ENCODE assay signal across 15 cellular contexts in genomic region chr18:13448028-13448795, GRCh38.
A peak's percentile ranks its signal among the peaks of the same experiment; 100 is the strongest.
DNase-seq lines count a peak whose midpoint lies in the region; ATAC-seq and TF ChIP-seq lines count a peak whose summit lies in the region.
"Had no signal": no experiment of that assay in that cellular context is flagged by ENCODE, and none has a peak within 500 bp of the region (broad histone marks: within the 10 kb centered on the region; RNA-seq: fewer than 3 reads in every experiment).

No MANE protein-coding gene starts in this region.

- no peak overlapping the region for H3K4me3 ChIP-seq in testis
- no peak overlapping the region for H3K4me3 ChIP-seq in CD4-positive, alpha-beta memory T cell (ENCODE audit: low read length in 2 of 2)

- WGBS in testis, 2 donors = 78 to 87% methylated on average over 29 of the region's 29 CpGs

- CTCF ChIA-PET in CD4-positive, alpha-beta memory T cell (lab: Charles Lee; ENCODE audit: partially characterized antibody) = interaction anchor here (1.2 kb wide), 1 partner anchor 232 kb away, joined by 3 read pairs; no protein-coding TSS in a partner anchor

- POLR2A ChIA-PET in activated naive CD8-positive, alpha-beta T cell treated with anti-CD3 and anti-CD28 coated beads, Interleukin-2, amount 10 ng/mL, durations not matched to agents 7 days and 5 days (lab: Charles Lee) = no interaction called here
- POLR2A ChIA-PET in CD4-positive, alpha-beta memory T cell (lab: Charles Lee; ENCODE audit: partially characterized antibody) = no interaction called here

- no peaks in the 10 kb centered on the region for H3K9me3 ChIP-seq in testis
- H3K9me3 ChIP-seq in CD4-positive, alpha-beta memory T cell (ENCODE audit: control insufficient read depth in 1 of 2, low read length in 2 of 2) = no peaks in the 10 kb centered on the region
- H3K9me3 ChIP-seq: uterus had no signal

- no peak for TF ChIP-seq POLR2A in testis (IDR thresholded peaks at IDR 0.05)

- ATAC-seq in activated naive CD8-positive, alpha-beta T cell treated with anti-CD3 and anti-CD28 coated beads, Interleukin-2, amount 10 ng/mL, durations not matched to agents 7 days and 5 days (ENCODE audit: low read depth) = no peak
- no peak for ATAC-seq in naive B cell (ENCODE audit: low read depth in 2 of 2)
- ATAC-seq in GM21526 (IDR thresholded peaks at IDR 0.05; ENCODE audit: low FRiP score, unreplicated experiment) = no peak
- ATAC-seq: naive thymus-derived CD8-positive, alpha-beta T cell had no signal

- TF ChIP-seq CTCF in brain (conservative IDR thresholded peaks at IDR 0.05) (no peak), type B pancreatic cell (conservative IDR thresholded peaks at IDR 0.05) (no peak), testis (IDR thresholded peaks at IDR 0.05) (no peak)

- H3K9me3 Mint-ChIP-seq in activated naive CD8-positive, alpha-beta T cell treated with anti-CD3 and anti-CD28 coated beads, Interleukin-2, amount 10 ng/mL, durations not matched to agents 7 days and 5 days = no peaks in the 10 kb centered on the region
- no peaks in the 10 kb centered on the region for H3K9me3 Mint-ChIP-seq in activated naive CD8-positive, alpha-beta T cell treated with anti-CD3 and anti-CD28 coated beads for 36 hours
- H3K9me3 Mint-ChIP-seq in brain (no peaks in the 10 kb centered on the region), naive B cell (no peaks in the 10 kb centered on the region), type B pancreatic cell (no peaks in the 10 kb centered on the region)
- no peaks in the 10 kb centered on the region for H3K9me3 Mint-ChIP-seq in CD4-positive, alpha-beta memory T cell
- H3K9me3 Mint-ChIP-seq: naive thymus-derived CD8-positive, alpha-beta T cell had no signal

- H3K27ac Mint-ChIP-seq in activated naive CD8-positive, alpha-beta T cell treated with anti-CD3 and anti-CD28 coated beads, Interleukin-2, amount 10 ng/mL, durations not matched to agents 7 days and 5 days = peak overlapping the region; percentile 1
- no peak overlapping the region for H3K27ac Mint-ChIP-seq in activated naive CD8-positive, alpha-beta T cell treated with anti-CD3 and anti-CD28 coated beads for 36 hours
- H3K27ac Mint-ChIP-seq in brain = peak overlapping the region; percentile 52 to 93 (median 81)
- H3K27ac Mint-ChIP-seq in naive B cell = peak overlapping the region; percentile 49 to 89 (median 70)
- no peak overlapping the region for H3K27ac Mint-ChIP-seq in type B pancreatic cell
- peak overlapping the region in 1 of 7 donors; percentile 61 for H3K27ac Mint-ChIP-seq in CD4-positive, alpha-beta memory T cell

- H3K27me3 ChIP-seq in testis = no peaks in the 10 kb centered on the region
- no peaks in the 10 kb centered on the region for H3K27me3 ChIP-seq in CD4-positive, alpha-beta memory T cell (ENCODE audit: insufficient read depth, low read length)
- H3K27me3 ChIP-seq: uterus had no signal

- intact Hi-C loops in testis (cut with DNase I; ENCODE audit: low total_unique reads) = no loop called here
- intact Hi-C loops in CD4-positive, alpha-beta memory T cell (cut with micrococcal nuclease) = no loop called here

- H3K4me1 Mint-ChIP-seq in activated naive CD8-positive, alpha-beta T cell treated with anti-CD3 and anti-CD28 coated beads, Interleukin-2, amount 10 ng/mL, durations not matched to agents 7 days and 5 days = peaks cover 24% of the 10 kb centered on the region
- H3K4me1 Mint-ChIP-seq in activated naive CD8-positive, alpha-beta T cell treated with anti-CD3 and anti-CD28 coated beads for 36 hours = peaks cover 34% of the 10 kb centered on the region
- H3K4me1 Mint-ChIP-seq in brain = peaks cover 27% of the 10 kb centered on the region
- peaks cover 12 to 23% (median 17%) of the 10 kb centered on the region in 3 donors for H3K4me1 Mint-ChIP-seq in naive B cell
- peaks cover 11% of the 10 kb centered on the region for H3K4me1 Mint-ChIP-seq in type B pancreatic cell (ENCODE audit: unreplicated experiment)
- peaks cover 12 to 29% (median 24%) of the 10 kb centered on the region in 4 donors for H3K4me1 Mint-ChIP-seq in CD4-positive, alpha-beta memory T cell

- H3K36me3 Mint-ChIP-seq in activated naive CD8-positive, alpha-beta T cell treated with anti-CD3 and anti-CD28 coated beads, Interleukin-2, amount 10 ng/mL, durations not matched to agents 7 days and 5 days = no peaks in the 10 kb centered on the region
- H3K36me3 Mint-ChIP-seq in activated naive CD8-positive, alpha-beta T cell treated with anti-CD3 and anti-CD28 coated beads for 36 hours = peaks cover 4% of the 10 kb centered on the region
- no peaks in the 10 kb centered on the region for H3K36me3 Mint-ChIP-seq in brain
- H3K36me3 Mint-ChIP-seq in naive B cell = no peaks in the 10 kb centered on the region
- H3K36me3 Mint-ChIP-seq in type B pancreatic cell = no peaks in the 10 kb centered on the region
- H3K36me3 Mint-ChIP-seq in CD4-positive, alpha-beta memory T cell = peaks cover 2 to 5% of the 10 kb centered on the region in 2 donors
- H3K36me3 Mint-ChIP-seq: naive thymus-derived CD8-positive, alpha-beta T cell had no signal

- H3K4me1 ChIP-seq in testis = peaks cover 3% of the 10 kb centered on the region
- H3K4me1 ChIP-seq in CD4-positive, alpha-beta memory T cell (ENCODE audit: insufficient read depth, low read length) = peaks cover 5% of the 10 kb centered on the region

- no peaks in the 10 kb centered on the region for H3K27me3 Mint-ChIP-seq in activated naive CD8-positive, alpha-beta T cell treated with anti-CD3 and anti-CD28 coated beads, Interleukin-2, amount 10 ng/mL, durations not matched to agents 7 days and 5 days
- H3K27me3 Mint-ChIP-seq in activated naive CD8-positive, alpha-beta T cell treated with anti-CD3 and anti-CD28 coated beads for 36 hours = no peaks in the 10 kb centered on the region
- H3K27me3 Mint-ChIP-seq in brain = peaks cover 7% of the 10 kb centered on the region
- peaks cover 0 to 9% (median 6%) of the 10 kb centered on the region in 3 donors for H3K27me3 Mint-ChIP-seq in naive B cell
- H3K27me3 Mint-ChIP-seq in type B pancreatic cell = peaks cover 66% of the 10 kb centered on the region
- H3K27me3 Mint-ChIP-seq in CD4-positive, alpha-beta memory T cell = no peaks in the 10 kb centered on the region
- H3K27me3 Mint-ChIP-seq: naive thymus-derived CD8-positive, alpha-beta T cell had no signal

- DNase-seq in activated naive CD8-positive, alpha-beta T cell treated with anti-CD3 and anti-CD28 coated beads, Interleukin-2, amount 10 ng/mL, durations not matched to agents 7 days and 5 days = no peak
- no peak for DNase-seq in activated naive CD8-positive, alpha-beta T cell treated with anti-CD3 and anti-CD28 coated beads for 36 hours
- no peak for DNase-seq in naive B cell
- DNase-seq in type B pancreatic cell (ENCODE audit: extremely low spot score, unreplicated experiment) = no peak
- DNase-seq in testis = no peak
- DNase-seq in CD4-positive, alpha-beta memory T cell = no peak
- DNase-seq: DMS53; effector CD8-positive, alpha-beta T cell; naive thymus-derived CD8-positive, alpha-beta T cell; SIG-M5; stimulated activated CD4-positive, alpha-beta T cell treated with anti-CD3 and anti-CD28 coated beads, Interleukin-12 subunit alpha, Interleukin-12 subunit beta, amount 100 ng/mL, for 4 hours; uterus had no signal

- no peak overlapping the region for H3K27ac ChIP-seq in testis
- H3K27ac ChIP-seq in CD4-positive, alpha-beta memory T cell (ENCODE audit: low read depth, low read length) = no peak overlapping the region
- H3K27ac ChIP-seq: KMS-11 had no signal

- H3K36me3 ChIP-seq in testis (ENCODE audit: low read depth, missing control alignments) = no peaks in the 10 kb centered on the region
- no peaks in the 10 kb centered on the region for H3K36me3 ChIP-seq in CD4-positive, alpha-beta memory T cell (ENCODE audit: insufficient read depth, low read length)
- H3K36me3 ChIP-seq: uterus had no signal

- H3K4me3 Mint-ChIP-seq in activated naive CD8-positive, alpha-beta T cell treated with anti-CD3 and anti-CD28 coated beads, Interleukin-2, amount 10 ng/mL, durations not matched to agents 7 days and 5 days = no peak overlapping the region
- no peak overlapping the region for H3K4me3 Mint-ChIP-seq in activated naive CD8-positive, alpha-beta T cell treated with anti-CD3 and anti-CD28 coated beads for 36 hours
- H3K4me3 Mint-ChIP-seq in brain (peak overlapping the region; percentile 72 to 82 (median 78)), naive B cell (peak overlapping the region in 4 of 8 donors; percentile 3 to 39 (median 12)), type B pancreatic cell (peak overlapping the region; percentile 69)
- H3K4me3 Mint-ChIP-seq in CD4-positive, alpha-beta memory T cell = no peak overlapping the region
- H3K4me3 Mint-ChIP-seq: naive thymus-derived CD8-positive, alpha-beta T cell had no signal

Comparison
In these comparisons a context has a peak if more than half of its experiments do, and no peak if none do; other contexts are left out.
1. H3K27ac Mint-ChIP-seq: peak in activated naive CD8-positive, alpha-beta T cell treated with anti-CD3 and anti-CD28 coated beads, Interleukin-2, amount 10 ng/mL, durations not matched to agents 7 days and 5 days (single experiment), brain (5 of 5) and naive B cell (6 of 6); none in activated naive CD8-positive, alpha-beta T cell treated with anti-CD3 and anti-CD28 coated beads for 36 hours (single experiment) and type B pancreatic cell (single experiment).
2. H3K4me3 Mint-ChIP-seq: peak in brain (5 of 5) and type B pancreatic cell (single experiment); none in activated naive CD8-positive, alpha-beta T cell treated with anti-CD3 and anti-CD28 coated beads, Interleukin-2, amount 10 ng/mL, durations not matched to agents 7 days and 5 days (single experiment), activated naive CD8-positive, alpha-beta T cell treated with anti-CD3 and anti-CD28 coated beads for 36 hours (single experiment) and CD4-positive, alpha-beta memory T cell (0 of 8).